Comparison of ENCODE assay signal across 20 cellular contexts in genomic region chr13:33191425-33192221, GRCh38.
DNase-seq lines count a peak whose midpoint lies in the region; ATAC-seq, FAIRE-seq and TF ChIP-seq lines count a peak whose summit lies in the region.
"Had no signal": no experiment of that assay in that cellular context is flagged by ENCODE, and none has a peak within 500 bp of the region (broad histone marks: within the 10 kb centered on the region; RNA-seq: fewer than 3 reads in every experiment).

No MANE protein-coding gene starts in this region.

- H3K9ac ChIP-seq in rectal smooth muscle tissue (ENCODE audit: low read length): no peak overlapping the region
- H3K9ac ChIP-seq: BLaER1 had no signal

- WGBS in thyroid gland, 2 donors: 67 to 78% methylated on average over 4 of the region's 4 CpGs

- H3K4me3 ChIP-seq in rectal smooth muscle tissue (ENCODE audit: low read length) (no peak overlapping the region), thyroid gland (replicated peaks in 1 of 3) (no peak overlapping the region), right atrium auricular region (no peak overlapping the region)
- H3K4me3 ChIP-seq: BLaER1, MG63, prostate gland had no signal

- peaks cover 35% of the 10 kb centered on the region for H3K4me1 ChIP-seq in rectal smooth muscle tissue (ENCODE audit: control insufficient read depth, insufficient read depth, low read length)
- peaks cover 41 to 55% of the 10 kb centered on the region in 2 donors for H3K4me1 ChIP-seq in thyroid gland
- H3K4me1 ChIP-seq in right atrium auricular region: peaks cover 0 to 90% of the 10 kb centered on the region in 2 donors

- FAIRE-seq in RCC 7860 (lab: Jason Lieb, UNC): peak; percentile 87

- no peak for TF ChIP-seq POLR2A in thyroid gland (IDR thresholded peaks at IDR 0.05)

- DNase-seq in Daoy (ENCODE audit: low read depth) (peak; percentile 38), RCC 7860 (ENCODE audit: low spot score) (peak; percentile 72), fibroblast of gingiva (ENCODE audit: low read depth) (peak; percentile 38), thyroid gland (no peak), right atrium auricular region (ENCODE audit: low spot score) (no peak)
- DNase-seq: activated CD8-positive, alpha-beta memory T cell treated with anti-CD3 and anti-CD28 coated beads for 24 hours; anterior cingulate cortex; DMS153; hippocampal formation; left cardiac atrium; MG63; NCI-H2029; NCI-H510A; OCI-M1 had no signal

- intact Hi-C loops in thyroid gland (cut with DNase I): no loop called here

- H3K36me3 ChIP-seq in rectal smooth muscle tissue (ENCODE audit: control insufficient read depth, insufficient read depth, low read length) (no peaks in the 10 kb centered on the region), thyroid gland (no peaks in the 10 kb centered on the region), right atrium auricular region (no peaks in the 10 kb centered on the region)
- H3K36me3 ChIP-seq: BLaER1, prostate gland had no signal

- H3K27ac ChIP-seq in rectal smooth muscle tissue (ENCODE audit: low read depth, low read length) (peak overlapping the region; percentile 44), thyroid gland (peak overlapping the region in 1 of 3 donors; percentile 16), right atrium auricular region (no peak overlapping the region)
- H3K27ac ChIP-seq: BLaER1, prostate gland had no signal

- no peaks in the 10 kb centered on the region for H3K27me3 ChIP-seq in rectal smooth muscle tissue (ENCODE audit: control insufficient read depth, insufficient read depth, low read length)
- H3K27me3 ChIP-seq in thyroid gland: no peaks in the 10 kb centered on the region
- no peaks in the 10 kb centered on the region for H3K27me3 ChIP-seq in right atrium auricular region
- H3K27me3 ChIP-seq: BLaER1, MG63 had no signal

- H3K9me3 ChIP-seq in thyroid gland (no peaks in the 10 kb centered on the region), right atrium auricular region (no peaks in the 10 kb centered on the region)
- H3K9me3 ChIP-seq: MG63, prostate gland had no signal

- ATAC-seq in GM21526 (IDR thresholded peaks at IDR 0.05; ENCODE audit: low FRiP score, unreplicated experiment): no peak
- no peak for ATAC-seq in GM21825 (IDR thresholded peaks at IDR 0.05; ENCODE audit: unreplicated experiment)
- ATAC-seq: activated T-helper 17 cell treated with anti-CD3 and anti-CD28 coated beads, Interleukin-2, amount 50 U/mL, for 72 hours; left cardiac atrium had no signal

- TF ChIP-seq CTCF in thyroid gland (IDR thresholded peaks at IDR 0.05) (no peak), right atrium auricular region (IDR thresholded peaks at IDR 0.05) (no peak)

Comparison
In these comparisons a context has a peak if more than half of its experiments do, and no peak if none do; other contexts are left out.
1. DNase-seq: peak in Daoy (single experiment), RCC 7860 (single experiment) and fibroblast of gingiva (single experiment); none in thyroid gland (0 of 2) and right atrium auricular region (single experiment).